In the genomic region with DNA sequence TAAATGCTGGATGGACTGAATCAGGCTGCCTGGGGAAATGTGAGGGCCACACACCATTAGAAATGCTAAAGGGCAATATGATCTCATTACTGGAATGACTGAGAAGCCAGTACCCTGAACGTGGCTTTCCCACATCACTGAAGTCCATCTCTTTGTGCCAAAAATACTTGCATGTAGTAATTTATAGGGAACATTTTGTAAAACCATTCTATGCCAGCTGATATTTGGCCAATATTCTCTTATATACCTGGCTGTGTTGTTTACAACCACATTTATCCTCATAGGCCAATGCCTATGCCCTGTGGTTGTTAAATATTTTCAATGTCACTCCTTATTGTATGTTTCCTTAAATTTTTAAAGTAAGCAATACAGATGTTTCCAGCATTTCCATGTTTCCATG, we compare ENCODE assay signal across 13 cellular contexts.
DNase-seq lines count a peak whose midpoint lies in the region; TF ChIP-seq lines count a peak whose summit lies in the region.
"Had no signal": no experiment of that assay in that cellular context is flagged by ENCODE, and none has a peak within 500 bp of the region (broad histone marks: within the 10 kb centered on the region; RNA-seq: fewer than 3 reads in every experiment).

No MANE protein-coding gene starts in this region.

- H3K27ac ChIP-seq in VCaP (peak overlapping the region; percentile 88), caudate nucleus (ENCODE audit: low read depth, low read length) (peak overlapping the region; percentile 99), temporal lobe (ENCODE audit: low read depth, low read length) (peak overlapping the region; percentile 100), coronary artery (no peak overlapping the region), tibial artery (no peak overlapping the region)
- H3K27ac ChIP-seq: A549 had no signal

- H3K4me3 ChIP-seq in coronary artery (no peak overlapping the region), tibial artery (no peak overlapping the region)
- H3K4me3 ChIP-seq: A549, HAP-1 had no signal

- no peaks in the 10 kb centered on the region for H3K27me3 ChIP-seq in tibial artery
- H3K27me3 ChIP-seq: BE2C had no signal

- intact Hi-C loops in tibial artery (cut with DNase I; ENCODE audit: low total_unique reads): no loop called here

- no peak for TF ChIP-seq CTCF in VCaP (conservative IDR thresholded peaks at IDR 0.05)
- no peak for TF ChIP-seq CTCF in coronary artery (IDR thresholded peaks at IDR 0.05)
- TF ChIP-seq CTCF in tibial artery (IDR thresholded peaks at IDR 0.05): no peak

- no peaks in the 10 kb centered on the region for H3K36me3 ChIP-seq in tibial artery
- H3K36me3 ChIP-seq: BE2C, HAP-1 had no signal

- DNase-seq in caudate nucleus (lab: John Stamatoyannopoulos, UW): no peak
- peak; percentile 29 for DNase-seq in myocyte (ENCODE audit: low read depth)
- DNase-seq in coronary artery (ENCODE audit: low spot score): no peak
- no peak for DNase-seq in tibial artery
- no peak for DNase-seq in COR-L47 (lab: John Stamatoyannopoulos, UW)
- DNase-seq: BE2C; CD8-positive, alpha-beta memory T cell; DMS79 treated with DMSO at 0.1 percent for 48 hours; EL had no signal

- no peaks in the 10 kb centered on the region for H3K4me1 ChIP-seq in tibial artery
- H3K4me1 ChIP-seq: A549, BE2C, HAP-1 had no signal

- H3K9me3 ChIP-seq in tibial artery: no peaks in the 10 kb centered on the region
- H3K9me3 ChIP-seq: A549, BE2C, HAP-1 had no signal

Comparison
In these comparisons a context has a peak if more than half of its experiments do, and no peak if none do; other contexts are left out.
1. H3K27ac ChIP-seq: peak in VCaP (single experiment), caudate nucleus (single experiment) and temporal lobe (single experiment); none in coronary artery (0 of 2) and tibial artery (0 of 2).